1 cellular context compared by ENCODE assay signal in genomic region chr1:179984101-179984500, GRCh38.
TF ChIP-seq lines count a peak whose summit lies in the region.

No MANE protein-coding gene starts in this region.

TF ChIP-seq in K562, 482 proteins besides CTCF, POLR2A, EP300 and RAD21 (continued from another document):
- TF ChIP-seq ZNF318 (IDR thresholded peaks at IDR 0.05; ENCODE audit: borderline replicate concordance in 1 of 2, low read depth in 1 of 2) (no peak), STAT6 (CRISPR knock-in tag; IDR thresholded peaks at IDR 0.05) (no peak), E2F4 (CRISPR knock-in tag; IDR thresholded peaks at IDR 0.05; ENCODE audit: low read depth) (no peak), MXI1 (IDR thresholded peaks at IDR 0.05; ENCODE audit: low read depth, low read length) (no peak), ZNF785 (CRISPR knock-in tag; IDR thresholded peaks at IDR 0.05) (no peak), POLR2AphosphoS2 (IDR thresholded peaks at IDR 0.05; ENCODE audit: low read length) (no peak)
